In the genomic region with DNA sequence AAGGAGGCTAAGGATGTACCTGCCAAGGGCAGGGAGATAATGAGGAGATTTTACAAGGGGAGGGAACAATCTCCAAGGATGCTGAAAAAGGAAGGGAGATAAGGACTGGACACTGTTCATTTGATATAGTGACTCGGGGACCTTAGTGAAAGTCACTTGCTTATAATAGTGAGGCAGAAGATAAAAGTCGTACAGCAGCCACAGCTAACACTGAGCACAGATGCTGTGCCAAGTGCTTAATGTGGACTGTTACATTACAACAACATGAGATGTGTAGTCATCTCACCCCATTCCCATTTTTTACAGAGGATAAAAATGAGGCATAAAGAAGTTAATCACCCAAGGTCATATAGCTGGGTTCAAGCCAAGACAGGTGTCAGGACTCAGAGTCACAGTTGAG, we compare ENCODE assay signal across 28 cellular contexts.
"Had no signal": no experiment of that assay in that cellular context is flagged by ENCODE, and none has a peak within 500 bp of the region (broad histone marks: within the 10 kb centered on the region; RNA-seq: fewer than 3 reads in every experiment).

No MANE protein-coding gene starts in this region.

- H3K36me3 ChIP-seq: breast epithelium, cardiac muscle cell had no signal

- H3K9me3 ChIP-seq: body of pancreas, breast epithelium had no signal

- H3K27me3 ChIP-seq: body of pancreas, breast epithelium, cardiac muscle cell, dorsolateral prefrontal cortex had no signal

- DNase-seq: activated B cell treated with CpG ODN at 0.5 μM for 24 hours; activated CD4-positive, alpha-beta T cell treated with anti-CD3 and anti-CD28 coated beads for 48 hours; activated CD4-positive, alpha-beta T cell treated with anti-CD3 and anti-CD28 coated beads, Interleukin-2, amount 50 U/mL, for 1 hour; activated CD4-positive, alpha-beta T cell treated with anti-CD3 and anti-CD28 coated beads, Interleukin-2, amount 50 U/mL, for 48 hours; activated CD8-positive, alpha-beta memory T cell treated with anti-CD3 and anti-CD28 coated beads for 24 hours; activated CD8-positive, alpha-beta T cell treated with anti-CD3 and anti-CD28 coated beads for 36 hours; activated effector memory CD4-positive, alpha-beta T cell treated with Interleukin-2 at 50 U/mL for 16 hours; activated gamma-delta T cell treated with Interleukin-2 at 50 U/mL for 16 hours; activated naive CD4-positive, alpha-beta T cell treated with anti-CD3 and anti-CD28 coated beads, Interleukin-2, amount 50 U/mL, for 16 hours; activated naive CD4-positive, alpha-beta T cell treated with Interleukin-2 at 50 U/mL for 16 hours; activated T-cell treated with anti-CD3 and anti-CD28 coated beads, Interleukin-2, amount 50 U/mL, for 4 hours; amniotic stem cell; anterior cingulate cortex; body of pancreas; dorsolateral prefrontal cortex; effector memory CD4-positive, alpha-beta T cell; endodermal cell; foreskin fibroblast; T-helper 1 cell; T-helper 17 cell; T1000; WERI-Rb-1 had no signal

- H3K4me1 ChIP-seq: breast epithelium had no signal

- H3K4me3 ChIP-seq: body of pancreas, breast epithelium, cardiac muscle cell, coronary artery, dorsolateral prefrontal cortex had no signal

- ATAC-seq: activated CD4-positive, CD25-positive, alpha-beta regulatory T cell treated with anti-CD3 and anti-CD28 coated beads, Interleukin-2, amount 50 U/mL, for 24 hours; activated CD8-positive, alpha-beta T cell treated with anti-CD3 and anti-CD28 coated beads for 36 hours; activated T-cell treated with anti-CD3 and anti-CD28 coated beads, Interleukin-2, amount 50 U/mL, for 4 hours; activated T-helper 17 cell treated with anti-CD3 and anti-CD28 coated beads, Interleukin-2, amount 50 U/mL, for 72 hours; body of pancreas; esophagus mucosa; T-helper 17 cell had no signal

- H3K27ac ChIP-seq: body of pancreas, breast epithelium, cardiac muscle cell, coronary artery, dorsolateral prefrontal cortex had no signal
